ENCODE assay signal across 8 cellular contexts in genomic region chr10:75408911-75409885, GRCh38. TPM values are rescaled to one million over a fixed set of nuclear protein-coding genes. Genes with fewer than 3 reads are reported as not detected.
DNase-seq lines count a peak whose midpoint lies in the region; ATAC-seq and TF ChIP-seq lines count a peak whose summit lies in the region.

No MANE protein-coding gene starts in this region.

- H3K4me3 Mint-ChIP-seq in activated T-cell treated with anti-CD3 and anti-CD28 coated beads, Interleukin-2, amount 50 U/mL, for 72 hours, result peak overlapping the region; percentile 85 to 86
- H3K4me3 Mint-ChIP-seq in glutamatergic neuron (ENCODE audit: unreplicated experiment), result peak overlapping the region; percentile 83

- ATAC-seq in activated T-cell treated with anti-CD3 and anti-CD28 coated beads, Interleukin-2, amount 50 U/mL, for 72 hours (replicated peaks in 1 of 2), result peak; percentile 82 to 85
- no peak for ATAC-seq in GM19328 (IDR thresholded peaks at IDR 0.05; ENCODE audit: unreplicated experiment)

- H3K27ac ChIP-seq in C4-2B, result peak overlapping the region; percentile 90

- no peaks in the 10 kb centered on the region for H3K9me3 Mint-ChIP-seq in activated T-cell treated with anti-CD3 and anti-CD28 coated beads, Interleukin-2, amount 50 U/mL, for 72 hours
- peaks cover 6% of the 10 kb centered on the region for H3K9me3 Mint-ChIP-seq in glutamatergic neuron (ENCODE audit: unreplicated experiment)

- peaks cover 68% of the 10 kb centered on the region for H3K27me3 Mint-ChIP-seq in activated T-cell treated with anti-CD3 and anti-CD28 coated beads, Interleukin-2, amount 50 U/mL, for 72 hours (ENCODE audit: low read depth)
- H3K27me3 Mint-ChIP-seq in glutamatergic neuron (ENCODE audit: unreplicated experiment), result peaks cover 27% of the 10 kb centered on the region

- peaks cover 16% of the 10 kb centered on the region for H3K4me1 Mint-ChIP-seq in activated T-cell treated with anti-CD3 and anti-CD28 coated beads, Interleukin-2, amount 50 U/mL, for 72 hours (ENCODE audit: low read depth)
- H3K4me1 Mint-ChIP-seq in glutamatergic neuron (ENCODE audit: low read depth, unreplicated experiment), result peaks cover 9% of the 10 kb centered on the region

- H3K4me1 ChIP-seq in neuron (ENCODE audit: insufficient read depth, low read length), result peaks cover 7% of the 10 kb centered on the region

- peak; percentile 29 for TF ChIP-seq POLR2A in GM18951 (IDR thresholded peaks at IDR 0.05; ENCODE audit: extremely low read depth, insufficient read depth, insufficient read length)

- peak; percentile 36 for DNase-seq in NCI-H1436 treated with DMSO at 0.1 percent for 48 hours (lab: John Stamatoyannopoulos, UW)
- DNase-seq in activated T-cell treated with anti-CD3 and anti-CD28 coated beads, Interleukin-2, amount 50 U/mL, for 72 hours, result peak; percentile 57 to 67
- DNase-seq in glutamatergic neuron, result peak; percentile 62
- no peak for DNase-seq in stimulated activated naive CD4-positive, alpha-beta T cell treated with Interleukin-2 at 50 U/mL for 16 hours (lab: John Stamatoyannopoulos, UW)

- H3K27ac Mint-ChIP-seq in activated T-cell treated with anti-CD3 and anti-CD28 coated beads, Interleukin-2, amount 50 U/mL, for 72 hours, result no peak overlapping the region
- no peak overlapping the region for H3K27ac Mint-ChIP-seq in glutamatergic neuron (ENCODE audit: unreplicated experiment)

- TF ChIP-seq CTCF in C4-2B (conservative IDR thresholded peaks at IDR 0.05) (no peak; the same call in 1 of the 2 replicates), glutamatergic neuron (IDR thresholded peaks at IDR 0.05; ENCODE audit: partially characterized antibody, unreplicated experiment) (no peak)

- peaks cover 6% of the 10 kb centered on the region for H3K36me3 ChIP-seq in neuron (ENCODE audit: insufficient read depth, low read length)

- in situ Hi-C loops in GM18951 (cut with MboI; ENCODE audit: low sequenced_read_pairs, unreplicated experiment), result no loop called here

- H2AFZ ChIP-seq in neuron (ENCODE audit: low read depth, low read length), result no peak overlapping the region

- H3K4me3 ChIP-seq in neuron (ENCODE audit: low read length), result peak overlapping the region; percentile 20

- H3K27me3 ChIP-seq in neuron (ENCODE audit: insufficient read depth, low read length), result no peaks in the 10 kb centered on the region

- no peaks in the 10 kb centered on the region for H3K9me3 ChIP-seq in neuron (ENCODE audit: low read length)

- peaks cover 0 to 2% of the 10 kb centered on the region in 2 donors for H3K36me3 Mint-ChIP-seq in activated T-cell treated with anti-CD3 and anti-CD28 coated beads, Interleukin-2, amount 50 U/mL, for 72 hours (ENCODE audit: insufficient read depth in 2 of 2)
- no peaks in the 10 kb centered on the region for H3K36me3 Mint-ChIP-seq in glutamatergic neuron (ENCODE audit: unreplicated experiment)

RNA-seq across cellular contexts. Expression of gene ZNF503, which starts 7.6 kb away (rescaled TPM):
- 1 to 10 TPM in 1 of 2 donors, under 1 TPM in 1; 0.50 to 1.3 TPM for total RNA-seq in activated T-cell treated with anti-CD3 and anti-CD28 coated beads, Interleukin-2, amount 50 U/mL, for 72 hours
- 5.6 TPM for total RNA-seq in glutamatergic neuron (ENCODE audit: unreplicated experiment)

RNA-seq across cellular contexts. Expression of gene LRMDA, which starts 22.2 kb away (rescaled TPM):
- not detected for total RNA-seq in activated T-cell treated with anti-CD3 and anti-CD28 coated beads, Interleukin-2, amount 50 U/mL, for 72 hours
- total RNA-seq in glutamatergic neuron (ENCODE audit: unreplicated experiment), result 2.1 TPM
